In the genomic region with DNA sequence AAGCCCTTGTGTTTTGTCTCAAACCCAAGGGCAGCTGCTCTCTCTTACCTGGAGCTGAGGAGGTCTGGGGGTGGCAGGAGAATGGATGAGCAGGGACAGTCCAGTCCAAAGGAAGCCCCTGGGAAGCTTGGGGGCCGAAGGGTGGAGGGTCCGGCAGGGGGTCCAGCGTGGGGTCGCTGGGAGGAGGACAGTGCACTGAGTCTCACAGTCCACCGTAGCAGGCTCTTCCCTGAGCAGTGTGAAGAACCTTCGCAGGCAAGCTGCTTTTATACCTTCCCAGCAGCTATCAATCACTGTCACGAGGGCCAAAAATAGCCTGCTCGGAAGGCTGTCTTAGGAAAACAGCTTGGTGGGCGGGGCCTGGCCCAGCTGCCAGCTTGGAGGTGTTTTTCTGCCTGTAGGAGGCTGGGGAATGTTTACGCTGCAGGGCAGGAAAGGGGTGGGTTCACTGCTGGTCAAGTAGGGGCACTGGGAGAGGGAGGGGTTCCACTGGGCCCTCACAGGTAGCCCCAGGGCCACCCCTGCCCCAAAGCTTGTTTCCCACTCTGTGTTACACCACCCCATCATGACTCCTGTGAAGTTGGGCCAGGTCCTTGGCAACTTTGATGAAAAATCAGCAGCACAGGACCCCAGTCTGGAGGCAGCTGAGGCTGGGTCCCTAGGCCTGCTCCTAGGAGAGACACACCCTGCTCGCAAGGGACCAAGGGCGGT, we compare ENCODE assay signal across 2 cellular contexts.
TF ChIP-seq lines count a peak whose summit lies in the region.

TSS of gene DEPP1 (minus strand) at position 240 of the 711 bp plus-strand sequence. CDS start 779 bp downstream, outside the sequence.

TF ChIP-seq in Ishikawa, 13 proteins besides CTCF, POLR2A, EP300 and RAD21 (continued from another document):
- TF ChIP-seq REST (IDR thresholded peaks at IDR 0.05; ENCODE audit: low read depth): no peak
- TF ChIP-seq TEAD4 (IDR thresholded peaks at IDR 0.05): no peak
- no peak for TF ChIP-seq CEBPB (IDR thresholded peaks at IDR 0.05)
- no peak for TF ChIP-seq ZBTB7A (IDR thresholded peaks at IDR 0.05; ENCODE audit: low read depth)
- peak; percentile 75 for TF ChIP-seq TCF12 (IDR thresholded peaks at IDR 0.05; ENCODE audit: low read depth)
- TF ChIP-seq USF1 (IDR thresholded peaks at IDR 0.05): peak; percentile 53
- TF ChIP-seq EGR1 (IDR thresholded peaks at IDR 0.05): no peak
- TF ChIP-seq YY1 (IDR thresholded peaks at IDR 0.05; ENCODE audit: low read depth): no peak
- peak; percentile 58 for TF ChIP-seq NFIC (IDR thresholded peaks at IDR 0.05)

TF ChIP-seq in liver, 16 proteins besides CTCF, POLR2A, EP300 and RAD21 (continued from another document):
- TF ChIP-seq, protein P1, sequence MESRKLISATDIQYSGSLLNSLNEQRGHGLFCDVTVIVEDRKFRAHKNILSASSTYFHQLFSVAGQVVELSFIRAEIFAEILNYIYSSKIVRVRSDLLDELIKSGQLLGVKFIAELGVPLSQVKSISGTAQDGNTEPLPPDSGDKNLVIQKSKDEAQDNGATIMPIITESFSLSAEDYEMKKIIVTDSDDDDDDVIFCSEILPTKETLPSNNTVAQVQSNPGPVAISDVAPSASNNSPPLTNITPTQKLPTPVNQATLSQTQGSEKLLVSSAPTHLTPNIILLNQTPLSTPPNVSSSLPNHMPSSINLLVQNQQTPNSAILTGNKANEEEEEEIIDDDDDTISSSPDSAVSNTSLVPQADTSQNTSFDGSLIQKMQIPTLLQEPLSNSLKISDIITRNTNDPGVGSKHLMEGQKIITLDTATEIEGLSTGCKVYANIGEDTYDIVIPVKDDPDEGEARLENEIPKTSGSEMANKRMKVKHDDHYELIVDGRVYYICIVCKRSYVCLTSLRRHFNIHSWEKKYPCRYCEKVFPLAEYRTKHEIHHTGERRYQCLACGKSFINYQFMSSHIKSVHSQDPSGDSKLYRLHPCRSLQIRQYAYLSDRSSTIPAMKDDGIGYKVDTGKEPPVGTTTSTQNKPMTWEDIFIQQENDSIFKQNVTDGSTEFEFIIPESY (IDR thresholded peaks at IDR 0.05): no peak
- TF ChIP-seq EGR1 (IDR thresholded peaks at IDR 0.05; ENCODE audit: low read depth in 2 of 2): no peak
